In genomic region chr13:111202149-111202548, GRCh38 we compare ENCODE assay signal across 10 cellular contexts.
DNase-seq lines count a peak whose midpoint lies in the region; ATAC-seq and TF ChIP-seq lines count a peak whose summit lies in the region.
"Had no signal": no experiment of that assay in that cellular context is flagged by ENCODE, and none has a peak within 500 bp of the region (broad histone marks: within the 10 kb centered on the region; RNA-seq: fewer than 3 reads in every experiment).

No MANE protein-coding gene starts in this region.

- H3K27ac ChIP-seq in HL-60 (replicated peaks), result peak overlapping the region; percentile 58
- peak overlapping the region; percentile 91 for H3K27ac ChIP-seq in mesenchymal stem cell (ENCODE audit: low read length, poor library complexity, severe bottlenecking)

- H2BK5ac ChIP-seq in mesenchymal stem cell (ENCODE audit: low read depth, low read length, poor library complexity, severe bottlenecking), result peak overlapping the region; percentile 61

- no peak overlapping the region for H3K4me3 ChIP-seq in HL-60 (replicated peaks; ENCODE audit: insufficient read depth, low read length)
- H3K4me3 ChIP-seq in mesenchymal stem cell (ENCODE audit: insufficient read depth in 1 of 2, low read depth in 1 of 2, low read length in 2 of 2), result no peak overlapping the region

- peak overlapping the region; percentile 88 for H2AK5ac ChIP-seq in mesenchymal stem cell (ENCODE audit: low read length, severe bottlenecking)

- H3K9ac ChIP-seq in mesenchymal stem cell (ENCODE audit: low read length), result no peak overlapping the region

- WGBS in mesenchymal stem cell, result 89% methylated on average over 4 of the region's 4 CpGs

- no peak for TF ChIP-seq CTCF in HL-60 (IDR thresholded peaks at IDR 0.05; ENCODE audit: insufficient read depth, low read length)

- no peak overlapping the region for H3K4ac ChIP-seq in mesenchymal stem cell (ENCODE audit: low read depth in 1 of 2, low read length in 2 of 2)

- no peak overlapping the region for H2BK120ac ChIP-seq in mesenchymal stem cell (ENCODE audit: low read depth, low read length)

- H3K36me3 ChIP-seq in mesenchymal stem cell (ENCODE audit: control insufficient read depth in 1 of 2, insufficient read depth in 2 of 2, low read depth in 1 of 2, low read length in 2 of 2), result peaks cover 12 to 14% of the 10 kb centered on the region in 2 experiments

- H4K8ac ChIP-seq in mesenchymal stem cell (ENCODE audit: low read length), result no peak overlapping the region

- peak overlapping the region; percentile 47 for H3K4me2 ChIP-seq in mesenchymal stem cell (ENCODE audit: low read length, poor library complexity, severe bottlenecking)

- peak overlapping the region in 1 of 2 experiments; percentile 82 for H2BK12ac ChIP-seq in mesenchymal stem cell (ENCODE audit: low read length in 2 of 2)

- H3K23ac ChIP-seq in mesenchymal stem cell (ENCODE audit: low read length in 2 of 2), result peak overlapping the region in 1 of 2 experiments; percentile 38

- peak overlapping the region in 1 of 2 experiments; percentile 68 for H3K14ac ChIP-seq in mesenchymal stem cell (ENCODE audit: low read length in 2 of 2)

- peaks cover 26% of the 10 kb centered on the region for H3K4me1 ChIP-seq in mesenchymal stem cell (ENCODE audit: control insufficient read depth, insufficient read depth, low read depth, low read length)

- H3K18ac ChIP-seq in mesenchymal stem cell (ENCODE audit: low read depth in 1 of 2, low read length in 2 of 2), result peak overlapping the region; percentile 2 to 69

- DNase-seq in ACHN, result peak; percentile 27
- DNase-seq in HL-60 (ENCODE audit: low read depth in 1 of 2, low spot score in 1 of 2), result no peak
- DNase-seq in astrocyte of the hippocampus (ENCODE audit: low read depth, low spot score), result peak; percentile 17
- no peak for DNase-seq in mesenchymal stem cell
- no peak for DNase-seq in NCI-H1417 treated with DMSO at 0.1 percent for 48 hours (lab: John Stamatoyannopoulos, UW)
- no peak for DNase-seq in NOMO-1 treated with DMSO at 0.1 percent for 48 hours (lab: John Stamatoyannopoulos, UW; ENCODE audit: unreplicated experiment)
- DNase-seq: stimulated activated CD4-positive, alpha-beta T cell treated with anti-CD3 and anti-CD28 coated beads, Interleukin-12 subunit alpha, Interleukin-12 subunit beta, amount 100 ng/mL, for 4 hours had no signal

- no peak overlapping the region for H4K91ac ChIP-seq in mesenchymal stem cell (ENCODE audit: low read length)

- H3K27me3 ChIP-seq in HL-60 (ENCODE audit: insufficient read depth, poor library complexity, severe bottlenecking), result no peaks in the 10 kb centered on the region
- no peaks in the 10 kb centered on the region for H3K27me3 ChIP-seq in mesenchymal stem cell (ENCODE audit: control insufficient read depth in 1 of 2, insufficient read depth in 1 of 2, low read length in 2 of 2)
- H3K27me3 ChIP-seq: tibial nerve had no signal

- H3K9me3 ChIP-seq in mesenchymal stem cell (ENCODE audit: control insufficient read depth, low read length), result no peaks in the 10 kb centered on the region
- H3K9me3 ChIP-seq: tibial nerve had no signal

- in situ Hi-C loops in ACHN (cut with HindIII; ENCODE audit: low pct_ligation_motif_present, low pct_unique_long_range_greater_than_20kb, low sequenced_read_pairs), result no loop called here

- no peak overlapping the region for H2BK15ac ChIP-seq in mesenchymal stem cell (ENCODE audit: low read depth, poor library complexity, severe bottlenecking)

- no peak for ATAC-seq in HG03139 (IDR thresholded peaks at IDR 0.05; ENCODE audit: unreplicated experiment)
- ATAC-seq in HG02884 (IDR thresholded peaks at IDR 0.05; ENCODE audit: unreplicated experiment), result no peak

- H2AFZ ChIP-seq in mesenchymal stem cell (ENCODE audit: low read depth, low read length), result no peak overlapping the region

- H3K79me1 ChIP-seq in mesenchymal stem cell (replicated peaks; ENCODE audit: low read length, poor library complexity, severe bottlenecking), result peaks cover 29% of the 10 kb centered on the region

Comparison
In these comparisons a context has a peak if more than half of its experiments do, and no peak if none do; other contexts are left out.
1. DNase-seq: peak in ACHN (single experiment) and astrocyte of the hippocampus (single experiment); none in HL-60 (0 of 2), mesenchymal stem cell (single experiment), NCI-H1417 treated with DMSO at 0.1 percent for 48 hours (single experiment) and NOMO-1 treated with DMSO at 0.1 percent for 48 hours (single experiment).